Comparison of ENCODE assay signal across 8 cellular contexts in the genomic region with DNA sequence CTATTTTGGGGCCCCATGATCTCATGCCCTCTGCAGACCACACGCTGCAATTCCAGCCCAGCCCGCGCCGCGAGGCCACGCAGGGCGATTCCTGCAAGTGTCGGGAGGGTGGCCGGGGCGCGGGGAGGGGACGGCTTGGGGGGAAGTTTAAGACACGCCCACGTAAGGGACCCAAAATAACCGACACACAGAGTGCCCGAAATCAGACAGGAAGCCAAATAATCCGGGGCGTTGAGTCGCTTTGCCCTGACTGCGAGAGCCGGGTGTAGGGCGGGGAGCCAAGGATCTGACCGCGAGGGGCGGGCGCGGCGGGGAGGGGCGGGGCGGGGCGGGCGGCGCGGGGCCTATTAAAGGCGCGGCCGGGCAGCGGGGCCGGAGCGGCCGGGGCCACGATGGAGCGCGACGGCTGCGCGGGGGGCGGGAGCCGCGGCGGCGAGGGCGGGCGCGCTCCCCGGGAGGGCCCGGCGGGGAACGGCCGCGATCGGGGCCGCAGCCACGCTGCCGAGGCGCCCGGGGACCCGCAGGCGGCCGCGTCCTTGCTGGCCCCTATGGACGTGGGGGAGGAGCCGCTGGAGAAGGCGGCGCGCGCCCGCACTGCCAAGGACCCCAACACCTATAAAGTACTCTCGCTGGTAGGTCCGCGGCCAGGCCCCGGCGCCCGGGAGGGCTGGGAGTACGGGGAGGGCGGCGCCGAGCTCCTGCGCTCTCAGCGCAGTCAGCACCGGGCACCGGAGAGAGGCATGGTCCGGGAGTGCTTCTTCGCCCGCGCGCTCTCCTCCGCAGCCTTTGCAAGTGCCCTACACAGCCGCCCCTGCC. TPM values are rescaled to one million over a fixed set of nuclear protein-coding genes. Genes with fewer than 3 reads are reported as not detected.
DNase-seq lines count a peak whose midpoint lies in the region; ATAC-seq and TF ChIP-seq lines count a peak whose summit lies in the region.

A gene (plus strand): TSS at position 377 of the 816 bp plus-strand sequence. CDS start 16 bp downstream, at position 393.

- H3K9me3 ChIP-seq in GM23248 (ENCODE audit: low read depth) (no peaks in the 10 kb centered on the region), MG63 (no peaks in the 10 kb centered on the region)

- no peaks in the 10 kb centered on the region for H3K36me3 ChIP-seq in GM23248 (ENCODE audit: low read depth)
- H3K36me3 ChIP-seq in MG63: no peaks in the 10 kb centered on the region

- ATAC-seq in HG03196 (IDR thresholded peaks at IDR 0.05; ENCODE audit: unreplicated experiment): no peak

- peak within 1 kb of the TSS; percentile 96 for H2AFZ ChIP-seq in GM23248

- peak; percentile 57 for DNase-seq in Caki2 (ENCODE audit: low read depth)
- DNase-seq in GM23248: peak; percentile 87
- peak; percentile 78 for DNase-seq in MG63
- peak; percentile 32 for DNase-seq in T-helper 9 cell
- peak; percentile 63 for DNase-seq in astrocyte of the spinal cord (ENCODE audit: low read depth, low spot score)
- peak in 50 of 51 donors; percentile 14 to 83 (median 60) for DNase-seq in hypothalamus (lab: John Stamatoyannopoulos, UW)
- DNase-seq in retina: peak; percentile 86

- H3F3A ChIP-seq in GM23248 (ENCODE audit: insufficient read depth): peaks cover 8% of the 10 kb centered on the region

- peaks cover 17% of the 10 kb centered on the region for H3K4me1 ChIP-seq in GM23248 (ENCODE audit: insufficient read depth)

- WGBS in GM23248 (ENCODE audit: low coverage in 1 of 2, low lambda C conversion rate in 2 of 2, missing lambda C conversion rate in 2 of 2), 2 experiments: 0 to 1% methylated on average over 31 to 93 of the region's 99 CpGs

- no peaks in the 10 kb centered on the region for H3K9me2 ChIP-seq in GM23248 (ENCODE audit: insufficient read depth)

- no peaks in the 10 kb centered on the region for H3K27me3 ChIP-seq in GM23248 (replicated peaks; ENCODE audit: insufficient read depth)
- H3K27me3 ChIP-seq in MG63: no peaks in the 10 kb centered on the region

- in situ Hi-C loops in Caki2 (cut with HindIII; ENCODE audit: low pct_unique_long_range_greater_than_20kb, low sequenced_read_pairs): no loop called here
- in situ Hi-C loops in GM23248 (cut with MboI): no loop called here
- in situ Hi-C loops in astrocyte of the spinal cord (cut with HindIII; ENCODE audit: low sequenced_read_pairs): no loop called here

- H3K27ac ChIP-seq in GM23248: no peak within 1 kb of the TSS; the same call in 1 of the 2 replicates

- peak; percentile 3 for TF ChIP-seq CTCF in astrocyte of the spinal cord (IDR thresholded peaks at IDR 0.05; ENCODE audit: low read depth, low read length)

- H4K20me1 ChIP-seq in GM23248 (ENCODE audit: insufficient read depth): no peaks in the 10 kb centered on the region

- peak within 1 kb of the TSS; percentile 64 for H3K9ac ChIP-seq in GM23248

- H3K4me3 ChIP-seq in GM23248 (peak within 1 kb of the TSS; percentile 95), MG63 (peak within 1 kb of the TSS; percentile 62), astrocyte of the spinal cord (ENCODE audit: low read depth, low read length) (peak within 1 kb of the TSS; percentile 63)

- peaks cover 33% of the 10 kb centered on the region for H3K79me2 ChIP-seq in GM23248 (ENCODE audit: insufficient read depth)

- H3K4me2 ChIP-seq in GM23248 (ENCODE audit: unreplicated experiment): peak within 1 kb of the TSS; percentile 83

RNA-seq across cellular contexts. Expression of the gene that starts here (rescaled TPM):
- 2.6 and 2.8 TPM in 2 replicates for total RNA-seq in Caki2 (2014; rRNA removed; shearing (Covaris generic); ENCODE audit: low replicate concordance)
- total RNA-seq in GM23248 (2014; rRNA removed; shearing (Covaris generic)): 53.7 and 60.4 TPM in 2 replicates
- 34.2 and 36.3 TPM in 2 replicates for polyA plus RNA-seq in GM23248 (2016; fragmentation: Nextera tagmentation; extraction: Ambion mirVana)
- total RNA-seq in MG63 (2014; rRNA removed; shearing (Covaris generic); ENCODE audit: low replicate concordance): 0.91 and 3.1 TPM in 2 replicates

Comparison
In these comparisons a context has a peak if more than half of its experiments do, and no peak if none do; other contexts are left out.
1. RNA of the gene that starts here (total RNA-seq): 53.7 to 60.4 TPM in GM23248; 0.91 to 3.1 TPM in MG63 and 2.6 to 2.8 TPM in Caki2; every median in the first group is over 10 times any median in the second.
2. DNase-seq: peak in every context shown above with its lines; median percentile 87 in GM23248; 86 in retina; 78 in MG63; 63 in astrocyte of the spinal cord; 60 in hypothalamus; 57 in Caki2; 32 in T-helper 9 cell.
3. Peak in every context shown above with its lines, with median percentiles within 50 percentile points of each other: H3K4me3 ChIP-seq.